In genomic region chr3:13203398-13204176, GRCh38 we compare ENCODE assay signal across 18 cellular contexts.
"Had no signal": no experiment of that assay in that cellular context is flagged by ENCODE, and none has a peak within 500 bp of the region (broad histone marks: within the 10 kb centered on the region; RNA-seq: fewer than 3 reads in every experiment).

No MANE protein-coding gene starts in this region.

- H3K27ac Mint-ChIP-seq: activated B cell treated with CpG ODN at 0.5 μM for 24 hours; activated CD4-positive, alpha-beta T cell treated with anti-CD3 and anti-CD28 coated beads, Interleukin-2, amount 10 ng/mL, durations not matched to agents 24 days and 14 days; activated CD8-positive, alpha-beta T cell treated with anti-CD3 and anti-CD28 coated beads, Interleukin-2, amount 10 ng/mL, durations not matched to agents 7 days and 5 days; activated naive CD4-positive, alpha-beta T cell treated with anti-CD3 and anti-CD28 coated beads, Interleukin-2, amount 50 U/mL, for 72 hours; dendritic cell treated with granulocyte-macrophage colony-stimulating factor and Interleukin-4, amounts not matched to agents 40 ng/mL and 50 ng/mL, for 4 days; immature natural killer cell; natural killer cell had no signal

- H3K36me3 ChIP-seq: esophagus muscularis mucosa, gastroesophageal sphincter, heart left ventricle, stomach had no signal

- H3K9me3 ChIP-seq: esophagus muscularis mucosa, gastroesophageal sphincter, heart left ventricle, stomach had no signal

- ATAC-seq: gastroesophageal sphincter had no signal

- H3K4me3 Mint-ChIP-seq: activated B cell treated with CpG ODN at 0.5 μM for 24 hours; activated CD4-positive, alpha-beta T cell treated with anti-CD3 and anti-CD28 coated beads, Interleukin-2, amount 10 ng/mL, durations not matched to agents 24 days and 14 days; activated CD8-positive, alpha-beta T cell treated with anti-CD3 and anti-CD28 coated beads, Interleukin-2, amount 10 ng/mL, durations not matched to agents 7 days and 5 days; dendritic cell treated with granulocyte-macrophage colony-stimulating factor and Interleukin-4, amounts not matched to agents 40 ng/mL and 50 ng/mL, for 4 days; natural killer cell had no signal

- H3K4me1 ChIP-seq: gastroesophageal sphincter had no signal

- DNase-seq: activated B cell treated with CpG ODN at 0.5 μM for 24 hours; activated CD4-positive, alpha-beta T cell treated with anti-CD3 and anti-CD28 coated beads, Interleukin-2, amount 10 ng/mL, durations not matched to agents 24 days and 14 days; activated CD8-positive, alpha-beta memory T cell treated with anti-CD3 and anti-CD28 coated beads, Interleukin-2, amount 50 U/mL, for 48 hours; activated CD8-positive, alpha-beta T cell treated with anti-CD3 and anti-CD28 coated beads, Interleukin-2, amount 10 ng/mL, durations not matched to agents 7 days and 5 days; activated gamma-delta T cell treated with Interleukin-2 at 50 U/mL for 16 hours; effector CD8-positive, alpha-beta T cell; immature natural killer cell; natural killer cell; retina; stomach; trophoblast cell had no signal

- H3K9me3 Mint-ChIP-seq: activated B cell treated with CpG ODN at 0.5 μM for 24 hours; activated CD4-positive, alpha-beta T cell treated with anti-CD3 and anti-CD28 coated beads, Interleukin-2, amount 10 ng/mL, durations not matched to agents 24 days and 14 days; activated naive CD4-positive, alpha-beta T cell treated with anti-CD3 and anti-CD28 coated beads, Interleukin-2, amount 50 U/mL, for 72 hours; dendritic cell treated with granulocyte-macrophage colony-stimulating factor and Interleukin-4, amounts not matched to agents 40 ng/mL and 50 ng/mL, for 4 days; immature natural killer cell; natural killer cell had no signal

- H3K4me1 Mint-ChIP-seq: activated CD4-positive, alpha-beta T cell treated with anti-CD3 and anti-CD28 coated beads, Interleukin-2, amount 10 ng/mL, durations not matched to agents 24 days and 14 days had no signal

- H3K27ac ChIP-seq: esophagus muscularis mucosa, gastroesophageal sphincter, heart left ventricle, stomach had no signal

- FAIRE-seq: bronchial epithelial cell, endothelial cell of umbilical vein had no signal

- H3K4me3 ChIP-seq: esophagus muscularis mucosa, gastroesophageal sphincter, stomach had no signal

- H3K36me3 Mint-ChIP-seq: activated naive CD4-positive, alpha-beta T cell treated with anti-CD3 and anti-CD28 coated beads, Interleukin-2, amount 50 U/mL, for 72 hours; immature natural killer cell; natural killer cell had no signal
